Comparison of ENCODE assay signal across 8 cellular contexts in genomic region chr18:49476664-49477411, GRCh38. TPM values are rescaled to one million over a fixed set of nuclear protein-coding genes. Genes with fewer than 3 reads are reported as not detected.
DNase-seq lines count a peak whose midpoint lies in the region; TF ChIP-seq lines count a peak whose summit lies in the region.

No MANE protein-coding gene starts in this region.

- TF ChIP-seq POLR2A in NB4 (IDR thresholded peaks at IDR 0.05; ENCODE audit: extremely low read depth, insufficient read length) = no peak

- TF ChIP-seq CTCF in NB4 (IDR thresholded peaks at IDR 0.05; ENCODE audit: low read depth, low read length) (no peak), nephron progenitor cell (IDR thresholded peaks at IDR 0.05) (no peak), mesothelial cell of epicardium (IDR thresholded peaks at IDR 0.05; ENCODE audit: unreplicated experiment) (no peak)

- H3K4me3 Mint-ChIP-seq in nephron progenitor cell (no peak overlapping the region), mesothelial cell of epicardium (no peak overlapping the region)

- H3K27ac Mint-ChIP-seq in nephron progenitor cell (peak overlapping the region; percentile 85), mesothelial cell of epicardium (no peak overlapping the region)

- DNase-seq in DMS53 (lab: John Stamatoyannopoulos, UW) (peak; percentile 60), NB4 (ENCODE audit: low read depth) (peak; percentile 81), cerebellar cortex (ENCODE audit: low spot score) (peak; percentile 55), nephron progenitor cell (no peak), mesothelial cell of epicardium (ENCODE audit: low spot score in 2 of 2, unreplicated experiment in 2 of 2) (no peak), NCI-H187 treated with DMSO at 0.1 percent for 48 hours (lab: John Stamatoyannopoulos, UW) (no peak)
- DNase-seq in stimulated activated CD4-positive, alpha-beta T cell treated with anti-CD3 and anti-CD28 coated beads, Interleukin-2, amount 100 ng/mL, for 48 hours = no peak
- DNase-seq in stimulated activated CD4-positive, alpha-beta T cell treated with anti-CD3 and anti-CD28 coated beads, Interleukin-4, amount 100 ng/mL, for 4 hours = no peak

- no peaks in the 10 kb centered on the region for H3K9me3 Mint-ChIP-seq in nephron progenitor cell
- no peaks in the 10 kb centered on the region for H3K9me3 Mint-ChIP-seq in mesothelial cell of epicardium

- H3K27me3 Mint-ChIP-seq in nephron progenitor cell (ENCODE audit: low read depth, poor library complexity) (peaks cover 5% of the 10 kb centered on the region), mesothelial cell of epicardium (ENCODE audit: low read depth) (no peaks in the 10 kb centered on the region)

- H3K4me3 ChIP-seq in NB4 (ENCODE audit: low read depth, low read length) = no peak overlapping the region

- peaks cover 40% of the 10 kb centered on the region for H3K36me3 Mint-ChIP-seq in nephron progenitor cell (ENCODE audit: low read depth)
- H3K36me3 Mint-ChIP-seq in mesothelial cell of epicardium = peaks cover 28% of the 10 kb centered on the region

- H3K4me1 Mint-ChIP-seq in nephron progenitor cell (peaks cover 7% of the 10 kb centered on the region), mesothelial cell of epicardium (no peaks in the 10 kb centered on the region)

RNA-seq across cellular contexts. Expression of gene C18orf32, which starts 10.2 kb away (rescaled TPM):
- total RNA-seq in mesothelial cell of epicardium = 31.6 to 40.8 TPM (median 35.3 TPM) in 3 replicates

RNA-seq across cellular contexts. Expression of gene RPL17, which starts 15.4 kb away (rescaled TPM):
- 2,110 to 2,217 TPM (median 2,192 TPM) in 3 replicates for total RNA-seq in mesothelial cell of epicardium

RNA-seq across cellular contexts. Expression of gene DYM, which starts 16.4 kb away (rescaled TPM):
- 65.3 to 76.1 TPM (median 71.2 TPM) in 3 replicates for total RNA-seq in mesothelial cell of epicardium

Comparison
In these comparisons a context has a peak if more than half of its experiments do, and no peak if none do; other contexts are left out.
1. DNase-seq: peak in DMS53 (single experiment), NB4 (single experiment) and cerebellar cortex (single experiment); none in nephron progenitor cell (single experiment), stimulated activated CD4-positive, alpha-beta T cell treated with anti-CD3 and anti-CD28 coated beads, Interleukin-2, amount 100 ng/mL, for 48 hours (0 of 2), stimulated activated CD4-positive, alpha-beta T cell treated with anti-CD3 and anti-CD28 coated beads, Interleukin-4, amount 100 ng/mL, for 4 hours (0 of 2), mesothelial cell of epicardium (0 of 2) and NCI-H187 treated with DMSO at 0.1 percent for 48 hours (single experiment).